Comparison of ENCODE assay signal across 33 cellular contexts in the genomic region with DNA sequence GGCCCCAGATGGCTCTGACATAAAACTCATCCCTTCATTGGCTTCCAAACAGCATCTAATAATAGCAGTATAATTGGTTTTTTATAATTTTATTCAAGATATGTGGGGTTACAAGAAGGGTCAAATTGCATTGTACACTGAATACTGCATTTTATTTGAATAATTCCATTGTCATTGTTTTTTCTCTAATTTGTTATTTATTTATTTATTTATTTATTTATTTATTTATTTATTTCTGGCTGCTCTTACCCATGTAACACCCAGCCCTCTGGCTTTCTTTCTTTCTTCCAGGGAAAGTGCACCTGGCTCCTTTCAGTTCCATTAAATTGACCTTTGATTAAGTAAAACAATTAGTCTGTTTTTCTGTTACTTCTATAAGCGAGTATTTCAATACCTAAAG.
"Had no signal": no experiment of that assay in that cellular context is flagged by ENCODE, and none has a peak within 500 bp of the region (broad histone marks: within the 10 kb centered on the region; RNA-seq: fewer than 3 reads in every experiment).

No MANE protein-coding gene starts in this region.

- H3K36me3 ChIP-seq: adrenal gland, ascending aorta, brain microvascular endothelial cell, breast epithelium, cardiac muscle cell had no signal

- FAIRE-seq: astrocyte, bronchial epithelial cell, colon had no signal

- H3K4me1 ChIP-seq: adrenal gland, ascending aorta, body of pancreas, breast epithelium had no signal

- H3K4me3 ChIP-seq: adrenal gland, ascending aorta, body of pancreas, breast epithelium, cardiac muscle cell had no signal

- ATAC-seq: activated naive CD4-positive, alpha-beta T cell treated with anti-CD3 and anti-CD28 coated beads, Interleukin-2, amount 50 U/mL, for 72 hours; activated naive CD8-positive, alpha-beta T cell treated with anti-CD3 and anti-CD28 coated beads, Interleukin-2, amount 50 U/mL, for 24 hours; activated T-cell treated with anti-CD3 and anti-CD28 coated beads, Interleukin-2, amount 50 U/mL, for 4 hours; activated T-cell treated with anti-CD3 and anti-CD28 coated beads, Interleukin-2, amount 50 U/mL, for 72 hours; activated T-helper 17 cell treated with anti-CD3 and anti-CD28 coated beads, Interleukin-2, amount 50 U/mL, for 72 hours; body of pancreas had no signal

- DNase-seq: activated effector memory CD4-positive, alpha-beta T cell treated with anti-CD3 and anti-CD28 coated beads, Interleukin-2, amount 50 U/mL, for 16 hours; activated effector memory CD4-positive, alpha-beta T cell treated with Interleukin-2 at 50 U/mL for 16 hours; activated gamma-delta T cell; activated naive CD4-positive, alpha-beta T cell; activated naive CD4-positive, alpha-beta T cell treated with anti-CD3 and anti-CD28 coated beads for 36 hours; activated naive CD4-positive, alpha-beta T cell treated with anti-CD3 and anti-CD28 coated beads, Interleukin-2, amount 10 ng/mL, durations not matched to agents 7 days and 5 days; activated naive CD4-positive, alpha-beta T cell treated with anti-CD3 and anti-CD28 coated beads, Interleukin-2, amount 50 U/mL, for 16 hours; activated naive CD4-positive, alpha-beta T cell treated with Interleukin-2 at 50 U/mL for 16 hours; activated naive CD8-positive, alpha-beta T cell treated with anti-CD3 and anti-CD28 coated beads for 36 hours; activated naive CD8-positive, alpha-beta T cell treated with anti-CD3 and anti-CD28 coated beads, Interleukin-2, amount 10 ng/mL, durations not matched to agents 7 days and 5 days; activated naive CD8-positive, alpha-beta T cell treated with anti-CD3 and anti-CD28 coated beads, Interleukin-2, amount 50 U/mL, for 24 hours; activated T-cell treated with anti-CD3 and anti-CD28 coated beads, Interleukin-2, amount 50 U/mL, for 24 hours; activated T-cell treated with anti-CD3 and anti-CD28 coated beads, Interleukin-2, amount 50 U/mL, for 4 hours; activated T-cell treated with anti-CD3 and anti-CD28 coated beads, Interleukin-2, amount 50 U/mL, for 48 hours; activated T-cell treated with anti-CD3 and anti-CD28 coated beads, Interleukin-2, amount 50 U/mL, for 72 hours; adrenal gland; amniotic stem cell; amygdala; anterior cingulate cortex; aorta; body of pancreas; brain microvascular endothelial cell; caudate nucleus; central memory CD4-positive, alpha-beta T cell; cerebellar nuclear complex had no signal

- H3K27ac ChIP-seq: adrenal gland, ascending aorta, body of pancreas, brain microvascular endothelial cell, breast epithelium, cardiac muscle cell had no signal

- H3K27me3 ChIP-seq: adrenal gland, ascending aorta, body of pancreas, brain microvascular endothelial cell, breast epithelium, cardiac muscle cell had no signal

- H3K9me3 ChIP-seq: adrenal gland, ascending aorta, body of pancreas, breast epithelium had no signal
